ENCODE assay signal across 8 cellular contexts in genomic region chrX:48835524-48836329, GRCh38. TPM values are rescaled to one million over a fixed set of nuclear protein-coding genes. Genes with fewer than 3 reads are reported as not detected.
DNase-seq lines count a peak whose midpoint lies in the region; ATAC-seq and TF ChIP-seq lines count a peak whose summit lies in the region.

Gene PCSK1N (minus strand): TSS chrX:48835610. CDS start chrX:48835532, 78 bp downstream.

- no peak for TF ChIP-seq CTCF in KMS-11 (conservative IDR thresholded peaks at IDR 0.05; ENCODE audit: low read depth, low read length)
- no peak for TF ChIP-seq CTCF in epithelial cell of esophagus (IDR thresholded peaks at IDR 0.05; ENCODE audit: insufficient read depth, low read depth, low read length, missing control alignments)
- no peak for TF ChIP-seq CTCF in prostate gland (IDR thresholded peaks at IDR 0.05)
- no peak for TF ChIP-seq CTCF in GM10248 (IDR thresholded peaks at IDR 0.05; ENCODE audit: control extremely low read depth, extremely low read depth, low read depth, missing control alignments)

- DNase-seq in T-helper 2 cell treated with Interferon-gamma antibody and Interleukin-4, amounts not matched to agents 5 μg/mL and 100 μg/mL, for 36 hours (ENCODE audit: low spot score), result no peak
- peak; percentile 5 for DNase-seq in epithelial cell of esophagus (ENCODE audit: low read depth)
- no peak for DNase-seq in prostate gland (ENCODE audit: low spot score)
- DNase-seq in foreskin melanocyte, result no peak
- DNase-seq in GM10248 (ENCODE audit: extremely low spot score), result no peak

- H3K27ac ChIP-seq in ACC112 (ENCODE audit: low read depth, low read length) (no peak within 1 kb of the TSS), KMS-11 (no peak within 1 kb of the TSS), prostate gland (no peak within 1 kb of the TSS)

- H3K27ac Mint-ChIP-seq in T-helper 2 cell treated with Interferon-gamma antibody and Interleukin-4, amounts not matched to agents 5 μg/mL and 100 μg/mL, for 36 hours, result peak within 1 kb of the TSS; percentile 43

- POLR2A ChIA-PET in GM10248 (lab: Yijun Ruan, JAX), result no interaction called here

- peak within 1 kb of the TSS; percentile 74 for H3K4me3 Mint-ChIP-seq in T-helper 2 cell treated with Interferon-gamma antibody and Interleukin-4, amounts not matched to agents 5 μg/mL and 100 μg/mL, for 36 hours

- H3K36me3 ChIP-seq in ACC112 (ENCODE audit: insufficient read depth, low read length) (no peaks in the 10 kb centered on the region), KMS-11 (ENCODE audit: insufficient read depth) (no peaks in the 10 kb centered on the region), prostate gland (no peaks in the 10 kb centered on the region)

- no peaks in the 10 kb centered on the region for H3K9me3 ChIP-seq in prostate gland

- no peaks in the 10 kb centered on the region for H3K79me2 ChIP-seq in ACC112 (ENCODE audit: control insufficient read depth, insufficient read depth, low read length, unreplicated experiment)
- H3K79me2 ChIP-seq in KMS-11 (ENCODE audit: insufficient read depth, low read depth), result no peaks in the 10 kb centered on the region

- intact Hi-C loops in prostate gland (cut with DNase I), result no loop called here

- TF ChIP-seq POLR2A in prostate gland (IDR thresholded peaks at IDR 0.05), result no peak

- CTCF ChIA-PET in GM10248 (lab: Yijun Ruan, JAX), result no interaction called here

- WGBS in prostate gland, result 16% methylated on average over 21 of the region's 35 CpGs

- no peaks in the 10 kb centered on the region for H4K20me1 ChIP-seq in KMS-11 (ENCODE audit: insufficient read depth)

- peaks cover 9% of the 10 kb centered on the region for H3K4me1 Mint-ChIP-seq in T-helper 2 cell treated with Interferon-gamma antibody and Interleukin-4, amounts not matched to agents 5 μg/mL and 100 μg/mL, for 36 hours (ENCODE audit: low read depth)

- no peak within 1 kb of the TSS; the same call in 1 of the 2 replicates for H3K9ac ChIP-seq in KMS-11

- H3K4me3 ChIP-seq in ACC112 (ENCODE audit: low read depth, low read length) (peak within 1 kb of the TSS; percentile 59; the same call in 1 of the 2 replicates), KMS-11 (IDR thresholded peaks at IDR 0.05; ENCODE audit: insufficient read depth, low read depth, low read length) (no peak within 1 kb of the TSS), epithelial cell of esophagus (ENCODE audit: low read length) (peak within 1 kb of the TSS; percentile 18), prostate gland (peak within 1 kb of the TSS; percentile 18 to 26)

- H3K9me3 Mint-ChIP-seq in T-helper 2 cell treated with Interferon-gamma antibody and Interleukin-4, amounts not matched to agents 5 μg/mL and 100 μg/mL, for 36 hours, result no peaks in the 10 kb centered on the region

- H2AFZ ChIP-seq in ACC112 (ENCODE audit: low read length, unreplicated experiment), result no peak within 1 kb of the TSS
- peak within 1 kb of the TSS; percentile 82 for H2AFZ ChIP-seq in KMS-11 (ENCODE audit: low read depth)

- no peaks in the 10 kb centered on the region for H3K4me1 ChIP-seq in ACC112 (ENCODE audit: control insufficient read depth, insufficient read depth, low read length, unreplicated experiment)
- no peaks in the 10 kb centered on the region for H3K4me1 ChIP-seq in KMS-11 (ENCODE audit: low read depth, poor library complexity, severe bottlenecking)
- no peaks in the 10 kb centered on the region for H3K4me1 ChIP-seq in prostate gland (replicated peaks)

- H3K36me3 Mint-ChIP-seq in T-helper 2 cell treated with Interferon-gamma antibody and Interleukin-4, amounts not matched to agents 5 μg/mL and 100 μg/mL, for 36 hours (ENCODE audit: low read depth), result no peaks in the 10 kb centered on the region

- peaks cover 53% of the 10 kb centered on the region for H3K27me3 ChIP-seq in ACC112 (ENCODE audit: insufficient read depth, low read length)
- H3K27me3 ChIP-seq in KMS-11 (ENCODE audit: insufficient read depth, low read depth), result no peaks in the 10 kb centered on the region
- no peaks in the 10 kb centered on the region for H3K27me3 ChIP-seq in prostate gland (replicated peaks; ENCODE audit: insufficient read depth)

- ATAC-seq in HG02870 (IDR thresholded peaks at IDR 0.05; ENCODE audit: unreplicated experiment), result no peak

- H3K4me2 ChIP-seq in KMS-11, result peak within 1 kb of the TSS; percentile 42

- peaks cover 48% of the 10 kb centered on the region for H3K27me3 Mint-ChIP-seq in T-helper 2 cell treated with Interferon-gamma antibody and Interleukin-4, amounts not matched to agents 5 μg/mL and 100 μg/mL, for 36 hours (ENCODE audit: low read depth)

RNA-seq across cellular contexts. Expression of gene PCSK1N, which starts in this region (rescaled TPM):
- total RNA-seq in prostate gland, result 10 to 100 TPM; 45.4 to 77.7 TPM
